ENCODE assay signal across 32 cellular contexts in genomic region chr9:129391215-129391614, GRCh38.
DNase-seq lines count a peak whose midpoint lies in the region; ATAC-seq and TF ChIP-seq lines count a peak whose summit lies in the region.
"Had no signal": no experiment of that assay in that cellular context is flagged by ENCODE, and none has a peak within 500 bp of the region (broad histone marks: within the 10 kb centered on the region; RNA-seq: fewer than 3 reads in every experiment).

No MANE protein-coding gene starts in this region.

- no peaks in the 10 kb centered on the region for H3K36me3 ChIP-seq in mesenchymal stem cell (ENCODE audit: control insufficient read depth in 1 of 2, insufficient read depth in 2 of 2, low read depth in 1 of 2, low read length in 2 of 2)
- no peaks in the 10 kb centered on the region for H3K36me3 ChIP-seq in suprapubic skin
- H3K36me3 ChIP-seq: BLaER1 treated with 17β-estradiol and CSF1 and Interleukin-3, amounts not matched to agents 10 nM and 100 nM; gastroesophageal sphincter; neutrophil; thoracic aorta had no signal

- 88% methylated on average over 11 of the region's 11 CpGs for WGBS in mesenchymal stem cell
- WGBS in suprapubic skin, result 90% methylated on average over 10 of the region's 11 CpGs

- peak overlapping the region; percentile 39 for H4K91ac ChIP-seq in mesenchymal stem cell (ENCODE audit: low read length)

- no peak overlapping the region for H3K27ac ChIP-seq in mesenchymal stem cell (ENCODE audit: low read length, poor library complexity, severe bottlenecking)
- no peak overlapping the region for H3K27ac ChIP-seq in suprapubic skin
- H3K27ac ChIP-seq: BLaER1 treated with 17β-estradiol and CSF1 and Interleukin-3, amounts not matched to agents 10 nM and 100 nM; gastroesophageal sphincter; hepatocyte; neutrophil; psoas muscle; skin epidermis; thoracic aorta had no signal

- H2BK120ac ChIP-seq in mesenchymal stem cell (ENCODE audit: low read depth, low read length), result no peak overlapping the region

- H3K4me2 ChIP-seq in mesenchymal stem cell (ENCODE audit: low read length, poor library complexity, severe bottlenecking), result no peak overlapping the region
- H3K4me2 ChIP-seq: hepatocyte had no signal

- TF ChIP-seq EP300 in suprapubic skin (IDR thresholded peaks at IDR 0.05), result no peak

- H3K18ac ChIP-seq in mesenchymal stem cell (ENCODE audit: low read depth in 1 of 2, low read length in 2 of 2), result no peak overlapping the region

- no peak overlapping the region for H3K9ac ChIP-seq in mesenchymal stem cell (ENCODE audit: low read length)
- H3K9ac ChIP-seq: BLaER1 treated with 17β-estradiol and CSF1 and Interleukin-3, amounts not matched to agents 10 nM and 100 nM had no signal

- H3K14ac ChIP-seq in mesenchymal stem cell (ENCODE audit: low read length in 2 of 2), result no peak overlapping the region

- H2AK5ac ChIP-seq in mesenchymal stem cell (ENCODE audit: low read length, severe bottlenecking), result no peak overlapping the region

- H3K4me1 Mint-ChIP-seq in brain, result peaks cover 4% of the 10 kb centered on the region
- H3K4me1 Mint-ChIP-seq: activated CD4-positive, alpha-beta T cell treated with anti-CD3 and anti-CD28 coated beads, Interleukin-2, amount 10 ng/mL, durations not matched to agents 24 days and 14 days; immature natural killer cell; memory B cell had no signal

- H4K8ac ChIP-seq in mesenchymal stem cell (ENCODE audit: low read length), result no peak overlapping the region

- TF ChIP-seq POLR2A in suprapubic skin (IDR thresholded peaks at IDR 0.05), result no peak

- H3K4me3 ChIP-seq in mesenchymal stem cell (ENCODE audit: insufficient read depth in 1 of 2, low read depth in 1 of 2, low read length in 2 of 2) (no peak overlapping the region), suprapubic skin (no peak overlapping the region)
- H3K4me3 ChIP-seq: BLaER1 treated with 17β-estradiol and CSF1 and Interleukin-3, amounts not matched to agents 10 nM and 100 nM; dorsolateral prefrontal cortex; gastroesophageal sphincter; hepatocyte; psoas muscle; skin epidermis; thoracic aorta had no signal

- no peak overlapping the region for H2BK12ac ChIP-seq in mesenchymal stem cell (ENCODE audit: low read length in 2 of 2)

- no peak overlapping the region for H3K4me3 Mint-ChIP-seq in brain
- H3K4me3 Mint-ChIP-seq: activated CD4-positive, alpha-beta T cell treated with anti-CD3 and anti-CD28 coated beads, Interleukin-2, amount 10 ng/mL, durations not matched to agents 24 days and 14 days; immature natural killer cell; memory B cell; stimulated activated naive B cell treated with anti-CD40 and anti-IgM and Interleukin-4, amounts not matched to agents 10 μg/mL and 1 μg/mL and 100 μg/mL, for 72 hours; WTC11 had no signal

- no peak overlapping the region for H2AFZ ChIP-seq in mesenchymal stem cell (ENCODE audit: low read depth, low read length)
- H2AFZ ChIP-seq: hepatocyte had no signal

- H3K9me3 ChIP-seq in mesenchymal stem cell (ENCODE audit: control insufficient read depth, low read length) (peaks cover 10% of the 10 kb centered on the region), suprapubic skin (no peaks in the 10 kb centered on the region)
- H3K9me3 ChIP-seq: Caco-2, gastroesophageal sphincter, neutrophil, psoas muscle, thoracic aorta had no signal

- ATAC-seq in HG02973 (IDR thresholded peaks at IDR 0.05; ENCODE audit: unreplicated experiment) (no peak), GM21381 (IDR thresholded peaks at IDR 0.05; ENCODE audit: unreplicated experiment) (no peak)
- ATAC-seq: gastroesophageal sphincter; left lobe of liver; PC-3; psoas muscle; stimulated activated naive B cell treated with anti-CD40 and anti-IgM and Interleukin-4, amounts not matched to agents 10 μg/mL and 1 μg/mL and 100 μg/mL, for 72 hours had no signal

- H2BK5ac ChIP-seq in mesenchymal stem cell (ENCODE audit: low read depth, low read length, poor library complexity, severe bottlenecking), result no peak overlapping the region

- no peaks in the 10 kb centered on the region for H3K79me1 ChIP-seq in mesenchymal stem cell (replicated peaks; ENCODE audit: low read length, poor library complexity, severe bottlenecking)

- no peaks in the 10 kb centered on the region for H3K36me3 Mint-ChIP-seq in brain
- H3K36me3 Mint-ChIP-seq: memory B cell; stimulated activated naive B cell treated with anti-CD40 and anti-IgM and Interleukin-4, amounts not matched to agents 10 μg/mL and 1 μg/mL and 100 μg/mL, for 72 hours; WTC11 had no signal

- H3K23ac ChIP-seq in mesenchymal stem cell (ENCODE audit: low read length in 2 of 2), result no peak overlapping the region

- H3K4ac ChIP-seq in mesenchymal stem cell (ENCODE audit: low read depth in 1 of 2, low read length in 2 of 2), result no peak overlapping the region

- H3K27me3 ChIP-seq in mesenchymal stem cell (ENCODE audit: control insufficient read depth in 1 of 2, insufficient read depth in 1 of 2, low read length in 2 of 2) (peaks cover 11 to 21% of the 10 kb centered on the region in 2 experiments), suprapubic skin (no peaks in the 10 kb centered on the region)
- H3K27me3 ChIP-seq: BLaER1 treated with 17β-estradiol and CSF1 and Interleukin-3, amounts not matched to agents 10 nM and 100 nM; dorsolateral prefrontal cortex; gastroesophageal sphincter; hepatocyte; neutrophil had no signal

- peak; percentile 20 for DNase-seq in D341Med (ENCODE audit: low spot score)
- DNase-seq in mesenchymal stem cell, result no peak
- DNase-seq in suprapubic skin (ENCODE audit: low spot score in 2 of 2), result peak; percentile 43 to 76
- DNase-seq in superior temporal gyrus (ENCODE audit: extremely low spot score), result no peak
- DNase-seq: activated CD4-positive, alpha-beta T cell treated with anti-CD3 and anti-CD28 coated beads, Interleukin-2, amount 10 ng/mL, durations not matched to agents 24 days and 14 days; activated naive CD4-positive, alpha-beta T cell; activated T-cell treated with anti-CD3 and anti-CD28 coated beads, Interleukin-2, amount 50 U/mL, for 1 hour; cerebellar nuclear complex; GDM1; immature natural killer cell; Kasumi-1; NCI-H1417; NCI-H2081; NCI-H526 treated with DMSO at 0.1 percent for 48 hours; PC-3; stimulated activated naive B cell treated with anti-CD40 and anti-IgM and Interleukin-4, amounts not matched to agents 10 μg/mL and 1 μg/mL and 100 μg/mL, for 72 hours; T-helper 1 cell had no signal

- H3K9me3 Mint-ChIP-seq in brain, result peaks cover 0 to 4% (median 0%) of the 10 kb centered on the region in 5 experiments
- H3K9me3 Mint-ChIP-seq: activated CD4-positive, alpha-beta T cell treated with anti-CD3 and anti-CD28 coated beads, Interleukin-2, amount 10 ng/mL, durations not matched to agents 24 days and 14 days; immature natural killer cell; memory B cell; stimulated activated naive B cell treated with anti-CD40 and anti-IgM and Interleukin-4, amounts not matched to agents 10 μg/mL and 1 μg/mL and 100 μg/mL, for 72 hours; WTC11 had no signal

- no peaks in the 10 kb centered on the region for H3K4me1 ChIP-seq in mesenchymal stem cell (ENCODE audit: control insufficient read depth, insufficient read depth, low read depth, low read length)
- H3K4me1 ChIP-seq in suprapubic skin, result no peaks in the 10 kb centered on the region
- H3K4me1 ChIP-seq: Caco-2, gastroesophageal sphincter, psoas muscle had no signal

- H3K27ac Mint-ChIP-seq in brain, result peak overlapping the region in 3 of 5 experiments; percentile 12 to 82 (median 51)
- H3K27ac Mint-ChIP-seq: activated CD4-positive, alpha-beta T cell treated with anti-CD3 and anti-CD28 coated beads, Interleukin-2, amount 10 ng/mL, durations not matched to agents 24 days and 14 days; memory B cell; stimulated activated naive B cell treated with anti-CD40 and anti-IgM and Interleukin-4, amounts not matched to agents 10 μg/mL and 1 μg/mL and 100 μg/mL, for 72 hours; WTC11 had no signal

- peaks cover 4% of the 10 kb centered on the region for H3K27me3 Mint-ChIP-seq in brain
- H3K27me3 Mint-ChIP-seq: memory B cell; stimulated activated naive B cell treated with anti-CD40 and anti-IgM and Interleukin-4, amounts not matched to agents 10 μg/mL and 1 μg/mL and 100 μg/mL, for 72 hours had no signal

- no peak for TF ChIP-seq CTCF in brain (conservative IDR thresholded peaks at IDR 0.05)
- no peak for TF ChIP-seq CTCF in suprapubic skin (IDR thresholded peaks at IDR 0.05)

- H2BK15ac ChIP-seq in mesenchymal stem cell (ENCODE audit: low read depth, poor library complexity, severe bottlenecking), result no peak overlapping the region

Comparison
In these comparisons a context has a peak if more than half of its experiments do, and no peak if none do; other contexts are left out.
1. DNase-seq: peak in D341Med (single experiment) and suprapubic skin (2 of 2); none in mesenchymal stem cell (single experiment) and superior temporal gyrus (single experiment).